Comparison of ENCODE assay signal across 1 cellular context in genomic region chr10:63264852-63265617, GRCh38.
A peak's percentile ranks its signal among the peaks of the same experiment; 100 is the strongest.
TF ChIP-seq lines count a peak whose summit lies in the region.

No MANE protein-coding gene starts in this region.

TF ChIP-seq in K562, 482 proteins besides CTCF, POLR2A, EP300 and RAD21 (continued from another document and continues in another):
- no peak for TF ChIP-seq ZFPM2 (CRISPR knock-in tag; IDR thresholded peaks at IDR 0.05)
- no peak for TF ChIP-seq CBX3 (IDR thresholded peaks at IDR 0.05; ENCODE audit: borderline replicate concordance in 1 of 2, low read length in 2 of 2)
- TF ChIP-seq ZNF184 (CRISPR knock-in tag; IDR thresholded peaks at IDR 0.05): no peak
- TF ChIP-seq SMAD2 (IDR thresholded peaks at IDR 0.05; ENCODE audit: low read depth, low read length): no peak
- TF ChIP-seq ZBTB34 (CRISPR knock-in tag; IDR thresholded peaks at IDR 0.05): no peak
- peak; percentile 53 for TF ChIP-seq KDM5B (IDR thresholded peaks at IDR 0.05; ENCODE audit: insufficient replicate concordance, low read depth, low read length)
- TF ChIP-seq ZNF24 (IDR thresholded peaks at IDR 0.05): no peak
- no peak for TF ChIP-seq ZNF589 (CRISPR knock-in tag; IDR thresholded peaks at IDR 0.05; ENCODE audit: low read depth)
- TF ChIP-seq KDM4B (IDR thresholded peaks at IDR 0.05; ENCODE audit: borderline replicate concordance in 2 of 2, low read depth in 1 of 2): 0 out of 4 replicates have a peak, but pooled peaks of 1 of the 2 experiments have one; percentile 54
- TF ChIP-seq RBM15 (IDR thresholded peaks at IDR 0.05; ENCODE audit: insufficient read depth, low read length): no peak
- no peak for TF ChIP-seq ZHX1 (conservative IDR thresholded peaks at IDR 0.05; ENCODE audit: low read length)
- TF ChIP-seq, protein P1, sequence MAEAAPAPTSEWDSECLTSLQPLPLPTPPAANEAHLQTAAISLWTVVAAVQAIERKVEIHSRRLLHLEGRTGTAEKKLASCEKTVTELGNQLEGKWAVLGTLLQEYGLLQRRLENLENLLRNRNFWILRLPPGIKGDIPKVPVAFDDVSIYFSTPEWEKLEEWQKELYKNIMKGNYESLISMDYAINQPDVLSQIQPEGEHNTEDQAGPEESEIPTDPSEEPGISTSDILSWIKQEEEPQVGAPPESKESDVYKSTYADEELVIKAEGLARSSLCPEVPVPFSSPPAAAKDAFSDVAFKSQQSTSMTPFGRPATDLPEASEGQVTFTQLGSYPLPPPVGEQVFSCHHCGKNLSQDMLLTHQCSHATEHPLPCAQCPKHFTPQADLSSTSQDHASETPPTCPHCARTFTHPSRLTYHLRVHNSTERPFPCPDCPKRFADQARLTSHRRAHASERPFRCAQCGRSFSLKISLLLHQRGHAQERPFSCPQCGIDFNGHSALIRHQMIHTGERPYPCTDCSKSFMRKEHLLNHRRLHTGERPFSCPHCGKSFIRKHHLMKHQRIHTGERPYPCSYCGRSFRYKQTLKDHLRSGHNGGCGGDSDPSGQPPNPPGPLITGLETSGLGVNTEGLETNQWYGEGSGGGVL (CRISPR knock-in tag; IDR thresholded peaks at IDR 0.05): no peak
- TF ChIP-seq TFAP4 (CRISPR knock-in tag; IDR thresholded peaks at IDR 0.05; ENCODE audit: borderline replicate concordance): no peak
- peak in 1 of 2 experiments; percentile 51; a peak in 1 of 4 replicates for TF ChIP-seq MAZ (CRISPR knock-in tag; conservative IDR thresholded peaks at IDR 0.05 in 1 of 2, IDR thresholded peaks at IDR 0.05 in 1 of 2)
- no peak for TF ChIP-seq ZSCAN32 (CRISPR knock-in tag; IDR thresholded peaks at IDR 0.05)
- TF ChIP-seq STAT5A (IDR thresholded peaks at IDR 0.05; ENCODE audit: borderline replicate concordance, low read length): no peak
- no peak for TF ChIP-seq ZNF146 (CRISPR knock-in tag; IDR thresholded peaks at IDR 0.05; ENCODE audit: unreplicated experiment)
- no peak for TF ChIP-seq GATA2 (CRISPR knock-in tag; IDR thresholded peaks at IDR 0.05)
- TF ChIP-seq MYC (IDR thresholded peaks at IDR 0.05; ENCODE audit: low read depth, low read length): peak; percentile 50
- no peak for TF ChIP-seq MYC (CRISPR knock-in tag; IDR thresholded peaks at IDR 0.05; ENCODE audit: borderline replicate concordance, low read depth)
- TF ChIP-seq SIN3B (IDR thresholded peaks at IDR 0.05; ENCODE audit: low read depth): no peak
- TF ChIP-seq FOSL1 (tag; conservative IDR thresholded peaks at IDR 0.05): 0 out of 2 replicates have a peak, but pooled peaks have one; percentile 49
- peak; percentile 50 for TF ChIP-seq EWSR1 (IDR thresholded peaks at IDR 0.05; ENCODE audit: borderline replicate concordance, low read depth, partially characterized antibody)
- no peak for TF ChIP-seq TSHZ1 (CRISPR knock-in tag; IDR thresholded peaks at IDR 0.05)
- TF ChIP-seq, protein P2, sequence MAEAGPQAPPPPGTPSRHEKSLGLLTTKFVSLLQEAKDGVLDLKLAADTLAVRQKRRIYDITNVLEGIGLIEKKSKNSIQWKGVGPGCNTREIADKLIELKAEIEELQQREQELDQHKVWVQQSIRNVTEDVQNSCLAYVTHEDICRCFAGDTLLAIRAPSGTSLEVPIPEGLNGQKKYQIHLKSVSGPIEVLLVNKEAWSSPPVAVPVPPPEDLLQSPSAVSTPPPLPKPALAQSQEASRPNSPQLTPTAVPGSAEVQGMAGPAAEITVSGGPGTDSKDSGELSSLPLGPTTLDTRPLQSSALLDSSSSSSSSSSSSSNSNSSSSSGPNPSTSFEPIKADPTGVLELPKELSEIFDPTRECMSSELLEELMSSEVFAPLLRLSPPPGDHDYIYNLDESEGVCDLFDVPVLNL (CRISPR knock-in tag; IDR thresholded peaks at IDR 0.05; ENCODE audit: low read depth): no peak
- peak; percentile 9; the same call in 1 of the 2 replicates for TF ChIP-seq NCOR1 (IDR thresholded peaks at IDR 0.05)
- TF ChIP-seq, protein P3, sequence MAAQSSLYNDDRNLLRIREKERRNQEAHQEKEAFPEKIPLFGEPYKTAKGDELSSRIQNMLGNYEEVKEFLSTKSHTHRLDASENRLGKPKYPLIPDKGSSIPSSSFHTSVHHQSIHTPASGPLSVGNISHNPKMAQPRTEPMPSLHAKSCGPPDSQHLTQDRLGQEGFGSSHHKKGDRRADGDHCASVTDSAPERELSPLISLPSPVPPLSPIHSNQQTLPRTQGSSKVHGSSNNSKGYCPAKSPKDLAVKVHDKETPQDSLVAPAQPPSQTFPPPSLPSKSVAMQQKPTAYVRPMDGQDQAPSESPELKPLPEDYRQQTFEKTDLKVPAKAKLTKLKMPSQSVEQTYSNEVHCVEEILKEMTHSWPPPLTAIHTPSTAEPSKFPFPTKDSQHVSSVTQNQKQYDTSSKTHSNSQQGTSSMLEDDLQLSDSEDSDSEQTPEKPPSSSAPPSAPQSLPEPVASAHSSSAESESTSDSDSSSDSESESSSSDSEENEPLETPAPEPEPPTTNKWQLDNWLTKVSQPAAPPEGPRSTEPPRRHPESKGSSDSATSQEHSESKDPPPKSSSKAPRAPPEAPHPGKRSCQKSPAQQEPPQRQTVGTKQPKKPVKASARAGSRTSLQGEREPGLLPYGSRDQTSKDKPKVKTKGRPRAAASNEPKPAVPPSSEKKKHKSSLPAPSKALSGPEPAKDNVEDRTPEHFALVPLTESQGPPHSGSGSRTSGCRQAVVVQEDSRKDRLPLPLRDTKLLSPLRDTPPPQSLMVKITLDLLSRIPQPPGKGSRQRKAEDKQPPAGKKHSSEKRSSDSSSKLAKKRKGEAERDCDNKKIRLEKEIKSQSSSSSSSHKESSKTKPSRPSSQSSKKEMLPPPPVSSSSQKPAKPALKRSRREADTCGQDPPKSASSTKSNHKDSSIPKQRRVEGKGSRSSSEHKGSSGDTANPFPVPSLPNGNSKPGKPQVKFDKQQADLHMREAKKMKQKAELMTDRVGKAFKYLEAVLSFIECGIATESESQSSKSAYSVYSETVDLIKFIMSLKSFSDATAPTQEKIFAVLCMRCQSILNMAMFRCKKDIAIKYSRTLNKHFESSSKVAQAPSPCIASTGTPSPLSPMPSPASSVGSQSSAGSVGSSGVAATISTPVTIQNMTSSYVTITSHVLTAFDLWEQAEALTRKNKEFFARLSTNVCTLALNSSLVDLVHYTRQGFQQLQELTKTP (IDR thresholded peaks at IDR 0.05; ENCODE audit: low read depth in 1 of 2, partially characterized antibody in 2 of 2): peak; percentile 81 to 90
- TF ChIP-seq PRDM10 (IDR thresholded peaks at IDR 0.05; ENCODE audit: partially characterized antibody): no peak
- TF ChIP-seq ZNF347 (CRISPR knock-in tag; IDR thresholded peaks at IDR 0.05; ENCODE audit: low read depth): no peak
- no peak for TF ChIP-seq TCF3 (CRISPR knock-in tag; IDR thresholded peaks at IDR 0.05)
- TF ChIP-seq SMARCC2 (IDR thresholded peaks at IDR 0.05; ENCODE audit: low read depth): no peak
- 0 out of 2 replicates have a peak, but pooled peaks have one; percentile 28 for TF ChIP-seq ATF7 (IDR thresholded peaks at IDR 0.05)
- no peak for TF ChIP-seq BCL6 (CRISPR knock-in tag; IDR thresholded peaks at IDR 0.05)
- TF ChIP-seq ZNF263 (CRISPR knock-in tag; IDR thresholded peaks at IDR 0.05; ENCODE audit: borderline replicate concordance): no peak
- TF ChIP-seq RBM34 (IDR thresholded peaks at IDR 0.05; ENCODE audit: borderline replicate concordance, insufficient read depth, low read length): no peak
- no peak for TF ChIP-seq E2F3 (CRISPR knock-in tag; IDR thresholded peaks at IDR 0.05)
- TF ChIP-seq HNRNPUL1 (IDR thresholded peaks at IDR 0.05; ENCODE audit: low read length): no peak
- TF ChIP-seq, protein P4, sequence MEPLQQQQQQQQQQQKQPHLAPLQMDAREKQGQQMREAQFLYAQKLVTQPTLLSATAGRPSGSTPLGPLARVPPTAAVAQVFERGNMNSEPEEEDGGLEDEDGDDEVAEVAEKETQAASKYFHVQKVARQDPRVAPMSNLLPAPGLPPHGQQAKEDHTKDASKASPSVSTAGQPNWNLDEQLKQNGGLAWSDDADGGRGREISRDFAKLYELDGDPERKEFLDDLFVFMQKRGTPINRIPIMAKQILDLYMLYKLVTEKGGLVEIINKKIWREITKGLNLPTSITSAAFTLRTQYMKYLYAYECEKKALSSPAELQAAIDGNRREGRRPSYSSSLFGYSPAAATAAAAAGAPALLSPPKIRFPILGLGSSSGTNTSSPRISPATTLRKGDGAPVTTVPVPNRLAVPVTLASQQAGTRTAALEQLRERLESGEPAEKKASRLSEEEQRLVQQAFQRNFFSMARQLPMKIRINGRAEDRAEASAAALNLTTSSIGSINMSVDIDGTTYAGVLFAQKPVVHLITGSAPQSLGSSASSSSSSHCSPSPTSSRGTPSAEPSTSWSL (CRISPR knock-in tag; IDR thresholded peaks at IDR 0.05; ENCODE audit: borderline replicate concordance): no peak
- TF ChIP-seq NEUROD1 (IDR thresholded peaks at IDR 0.05; ENCODE audit: borderline replicate concordance, low read depth, low read length, partially characterized antibody): peak; percentile 28
- no peak for TF ChIP-seq NFYB (IDR thresholded peaks at IDR 0.05; ENCODE audit: extremely low read depth, insufficient read length)
